Comparison of ENCODE assay signal across 8 cellular contexts in the genomic region with DNA sequence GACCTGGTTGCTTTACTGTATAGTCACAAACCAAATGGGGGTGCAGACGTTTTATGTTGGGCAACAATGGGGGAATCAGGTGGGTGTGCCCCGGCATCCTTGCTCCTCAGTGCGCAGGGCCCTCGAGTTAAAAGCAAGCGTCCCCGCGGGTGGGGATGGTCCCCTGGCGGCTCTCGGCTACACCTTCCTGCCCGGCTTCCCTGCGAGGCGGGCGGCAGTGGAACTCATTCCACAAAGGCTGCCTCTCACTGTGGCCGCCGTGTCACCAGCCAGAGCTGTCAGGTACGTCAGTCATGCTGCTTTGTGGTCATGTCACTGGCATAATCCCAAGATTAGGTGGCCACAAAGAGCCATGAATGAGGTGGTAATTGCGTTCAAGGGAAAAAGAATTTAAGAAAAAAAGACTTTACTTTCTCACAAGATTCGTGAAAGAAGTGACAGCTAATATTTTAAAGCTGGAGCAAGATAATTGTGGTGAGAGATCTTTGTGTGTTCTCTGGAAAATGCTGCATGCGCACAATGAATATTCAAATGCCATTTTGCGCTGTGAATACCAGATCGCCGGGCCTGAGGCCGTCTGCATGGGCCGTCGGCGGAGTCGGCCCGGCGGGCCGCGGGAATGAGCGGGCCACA.
DNase-seq lines count a peak whose midpoint lies in the region; ATAC-seq and TF ChIP-seq lines count a peak whose summit lies in the region.

No MANE protein-coding gene starts in this region.

- no peaks in the 10 kb centered on the region for H4K20me1 ChIP-seq in OCI-LY7 (ENCODE audit: insufficient read depth, low read length)

- H3K9me3 ChIP-seq in OCI-LY7 (ENCODE audit: low read length): no peaks in the 10 kb centered on the region

- no peaks in the 10 kb centered on the region for H3K79me2 ChIP-seq in OCI-LY7 (ENCODE audit: insufficient read depth, low read depth, low read length)

- ATAC-seq in GM18867 (IDR thresholded peaks at IDR 0.05; ENCODE audit: unreplicated experiment) (no peak), GM21390 (IDR thresholded peaks at IDR 0.05; ENCODE audit: unreplicated experiment) (no peak)

- H3K9me2 ChIP-seq in OCI-LY7 (ENCODE audit: insufficient read depth, low read length): no peaks in the 10 kb centered on the region

- no peaks in the 10 kb centered on the region for H3K4me1 ChIP-seq in OCI-LY7 (ENCODE audit: insufficient read depth, low read length, poor library complexity, severe bottlenecking)

- intact Hi-C loops in OCI-LY7 (cut with micrococcal nuclease; ENCODE audit: unreplicated experiment): no loop called here

- POLR2A ChIA-PET in OCI-LY7 (lab: Charles Lee): no interaction called here

- TF ChIP-seq CTCF in OCI-LY7 (conservative IDR thresholded peaks at IDR 0.05; ENCODE audit: low read length): no peak

- H2AFZ ChIP-seq in OCI-LY7 (ENCODE audit: low read length): no peak overlapping the region

- H3K27ac ChIP-seq in OCI-LY7 (ENCODE audit: low read depth, low read length, poor library complexity, severe bottlenecking): no peak overlapping the region

- H3K4me3 ChIP-seq in OCI-LY7 (ENCODE audit: low read depth, low read length, poor library complexity, severe bottlenecking): no peak overlapping the region

- peak overlapping the region; percentile 66; the same call in 1 of the 2 replicates for H3K4me2 ChIP-seq in OCI-LY7 (ENCODE audit: low read length)

- CTCF ChIA-PET in OCI-LY7 (lab: Charles Lee; ENCODE audit: unreplicated experiment): no interaction called here

- peak; percentile 77 for DNase-seq in activated CD4-positive, alpha-beta T cell treated with anti-CD3 and anti-CD28 coated beads for 48 hours
- no peak for DNase-seq in activated CD4-positive, alpha-beta T cell treated with anti-CD3 and anti-CD28 coated beads for 1 hour
- DNase-seq in OCI-LY7 (ENCODE audit: low spot score) (no peak), myocyte (ENCODE audit: low read depth) (peak; percentile 38), GM19240 (ENCODE audit: insufficient read length, low spot score) (no peak)
- DNase-seq in central memory CD4-positive, alpha-beta T cell: peak; percentile 72

- no peaks in the 10 kb centered on the region for H3K36me3 ChIP-seq in OCI-LY7 (ENCODE audit: insufficient read depth, low read length)

- BruUV-seq in OCI-LY7 (replicated peaks; lab: Mats Ljungman, UMichigan): no TSS peak

Comparison
In these comparisons a context has a peak if more than half of its experiments do, and no peak if none do; other contexts are left out.
1. DNase-seq: peak in activated CD4-positive, alpha-beta T cell treated with anti-CD3 and anti-CD28 coated beads for 48 hours (single experiment), central memory CD4-positive, alpha-beta T cell (single experiment) and myocyte (single experiment); none in activated CD4-positive, alpha-beta T cell treated with anti-CD3 and anti-CD28 coated beads for 1 hour (single experiment), OCI-LY7 (single experiment) and GM19240 (single experiment).